In the genomic region with DNA sequence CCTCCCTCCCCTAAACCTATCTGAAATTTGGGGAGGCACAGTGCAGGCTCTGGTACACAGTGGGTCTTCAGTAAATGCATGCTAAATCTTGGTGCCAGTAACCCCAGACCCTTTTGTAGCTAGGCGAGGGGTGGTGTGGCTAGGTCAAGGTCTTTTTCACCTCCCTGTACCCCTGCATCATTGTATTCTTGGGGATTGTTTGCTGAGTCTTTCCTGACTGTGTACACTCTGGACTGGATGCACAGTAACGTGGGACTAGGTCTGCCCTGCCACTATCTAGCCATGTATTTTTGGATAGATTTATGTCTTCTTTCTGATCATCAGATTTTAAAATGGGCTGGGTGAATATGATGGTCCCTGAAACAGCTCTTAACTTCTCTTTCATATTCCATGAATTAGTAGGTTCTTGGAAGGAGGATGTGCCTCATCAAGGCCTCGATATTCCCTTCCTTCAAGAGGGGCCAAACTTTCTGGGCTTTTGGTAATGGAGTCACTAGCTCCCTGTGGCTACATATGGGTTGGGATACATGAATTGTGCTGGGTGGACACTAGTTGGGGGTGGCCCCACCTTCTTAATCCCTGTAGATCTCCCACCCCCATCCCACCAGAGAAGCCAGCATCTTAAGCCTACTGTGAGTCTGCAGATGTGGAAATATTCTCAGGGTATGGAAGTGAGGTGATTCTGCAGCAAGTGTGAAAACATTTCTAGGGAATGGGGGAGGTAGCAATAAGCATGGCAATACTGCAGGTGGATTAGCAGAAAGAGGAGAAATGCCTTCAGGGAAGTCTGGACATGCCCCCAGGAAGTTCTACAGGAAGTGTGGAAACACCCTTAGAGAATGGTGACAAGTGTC, we compare ENCODE assay signal across 10 cellular contexts. TPM values are rescaled to one million over a fixed set of nuclear protein-coding genes. Genes with fewer than 3 reads are reported as not detected.
DNase-seq lines count a peak whose midpoint lies in the region; ATAC-seq and TF ChIP-seq lines count a peak whose summit lies in the region.
"Had no signal": no experiment of that assay in that cellular context is flagged by ENCODE, and none has a peak within 500 bp of the region (broad histone marks: within the 10 kb centered on the region; RNA-seq: fewer than 3 reads in every experiment).

No MANE protein-coding gene starts in this region.

- H2AFZ ChIP-seq in PC-3 (ENCODE audit: low read length): no peak overlapping the region

- no peaks in the 10 kb centered on the region for H3F3A ChIP-seq in PC-3 (ENCODE audit: low read length, unreplicated experiment)

- no peak for ATAC-seq in PC-3

- no peaks in the 10 kb centered on the region for H3K36me3 Mint-ChIP-seq in IgD-negative memory B cell

- H3K36me3 ChIP-seq in mucosa of rectum (ENCODE audit: control insufficient read depth in 2 of 2, insufficient read depth in 2 of 2, low read length in 2 of 2) (peaks cover 0 to 6% of the 10 kb centered on the region in 2 donors), PC-3 (ENCODE audit: low read depth, low read length) (no peaks in the 10 kb centered on the region)

- no peaks in the 10 kb centered on the region for H3K9me3 ChIP-seq in mucosa of rectum (ENCODE audit: control insufficient read depth in 2 of 2, low read length in 2 of 2)
- H3K9me3 ChIP-seq in PC-3 (ENCODE audit: low read length): no peaks in the 10 kb centered on the region

- intact Hi-C loops in PC-3 (cut with micrococcal nuclease): no loop called here

- peaks cover 13 to 24% (median 20%) of the 10 kb centered on the region in 3 donors for H3K4me1 Mint-ChIP-seq in IgD-negative memory B cell

- no peaks in the 10 kb centered on the region for H4K20me1 ChIP-seq in PC-3 (ENCODE audit: low read length)

- BruUV-seq in PC-3 (replicated peaks; lab: Mats Ljungman, UMichigan): no TSS peak

- DNase-seq in caudate nucleus (lab: John Stamatoyannopoulos, UW): no peak
- DNase-seq in substantia nigra (lab: John Stamatoyannopoulos, UW): no peak
- DNase-seq in ecto neural progenitor cell (ENCODE audit: low spot score): no peak
- DNase-seq in activated naive CD4-positive, alpha-beta T cell treated with Interleukin-2 at 50 U/mL for 16 hours: no peak
- DNase-seq in PC-3: no peak
- DNase-seq: GOT3, nephron progenitor cell had no signal

- peak overlapping the region; percentile 95 for H3K9ac ChIP-seq in mucosa of rectum (ENCODE audit: low read depth in 1 of 2, low read length in 2 of 2)
- no peak overlapping the region for H3K9ac ChIP-seq in PC-3 (ENCODE audit: low read length)

- H3K27ac ChIP-seq in caudate nucleus (ENCODE audit: low read depth, low read length) (peak overlapping the region; percentile 99), mucosa of rectum (ENCODE audit: low read depth in 2 of 2, low read length in 2 of 2) (peak overlapping the region; percentile 99), substantia nigra (ENCODE audit: low read depth, low read length, poor library complexity, severe bottlenecking) (peak overlapping the region; percentile 96), PC-3 (ENCODE audit: low read length) (no peak overlapping the region)

- CTCF ChIA-PET in PC-3 (lab: Charles Lee): interaction anchor here (0.6 to 1.4 kb wide), 3 partner anchors 39 to 127 kb away, joined by 3 to 10 read pairs (median 4); no protein-coding TSS in a partner anchor

- peaks cover 37 to 57% of the 10 kb centered on the region in 2 donors for H3K4me1 ChIP-seq in mucosa of rectum (ENCODE audit: control insufficient read depth in 2 of 2, insufficient read depth in 2 of 2, low read length in 2 of 2)
- H3K4me1 ChIP-seq in PC-3 (ENCODE audit: insufficient read depth, low read length): peaks cover 24% of the 10 kb centered on the region

- POLR2A ChIA-PET in PC-3 (lab: Charles Lee; ENCODE audit: unreplicated experiment): interaction anchor here (0.7 kb wide), 1 partner anchor 127 kb away, joined by 5 read pairs; no protein-coding TSS in a partner anchor

- peak overlapping the region in 2 of 3 donors; percentile 67 to 98 for H3K27ac Mint-ChIP-seq in IgD-negative memory B cell
- H3K27ac Mint-ChIP-seq: nephron progenitor cell had no signal

- H3K27me3 ChIP-seq in mucosa of rectum (ENCODE audit: control insufficient read depth in 2 of 2, insufficient read depth in 2 of 2, low read length in 2 of 2) (no peaks in the 10 kb centered on the region), PC-3 (ENCODE audit: low read length) (no peaks in the 10 kb centered on the region)

- no peak overlapping the region for H3K4me2 ChIP-seq in PC-3 (ENCODE audit: low read length)

- no peaks in the 10 kb centered on the region for H3K9me3 Mint-ChIP-seq in IgD-negative memory B cell
- H3K9me3 Mint-ChIP-seq: nephron progenitor cell; T-helper 2 cell treated with Interferon-gamma antibody and Interleukin-4, amounts not matched to agents 5 μg/mL and 100 μg/mL, for 36 hours had no signal

- H3K9me2 ChIP-seq in PC-3 (replicated peaks; ENCODE audit: low read length): no peaks in the 10 kb centered on the region

- peaks cover 7% of the 10 kb centered on the region for H3K27me3 Mint-ChIP-seq in IgD-negative memory B cell

- peak overlapping the region in 2 of 4 donors; percentile 3 to 91 for H3K4me3 Mint-ChIP-seq in IgD-negative memory B cell

- no peaks in the 10 kb centered on the region for H3K79me2 ChIP-seq in PC-3 (ENCODE audit: low read length)

- no peak for TF ChIP-seq CTCF in PC-3 (conservative IDR thresholded peaks at IDR 0.05; ENCODE audit: low read depth, low read length)

- H3K4me3 ChIP-seq in mucosa of rectum (ENCODE audit: low read length in 2 of 2): peak overlapping the region; percentile 54 to 97
- no peak overlapping the region for H3K4me3 ChIP-seq in PC-3 (ENCODE audit: low read length)

RNA-seq across cellular contexts. Expression of a gene that starts 2.1 kb away (rescaled TPM):
- 1.3 TPM for polyA plus RNA-seq in IgD-negative memory B cell
- total RNA-seq in PC-3 (2014; rRNA removed): 2.1 and 3.3 TPM in 2 replicates

RNA-seq across cellular contexts. Expression of a gene that starts 29.4 kb away (rescaled TPM):
- polyA plus RNA-seq in IgD-negative memory B cell: 19.8 TPM
- 24.5 and 27.9 TPM in 2 replicates for total RNA-seq in PC-3 (2014; rRNA removed)
